9 cellular contexts compared by ENCODE assay signal in genomic region chr14:97878727-97879126, GRCh38.
DNase-seq lines count a peak whose midpoint lies in the region; ATAC-seq and TF ChIP-seq lines count a peak whose summit lies in the region.
"Had no signal": no experiment of that assay in that cellular context is flagged by ENCODE, and none has a peak within 500 bp of the region (broad histone marks: within the 10 kb centered on the region; RNA-seq: fewer than 3 reads in every experiment).

No MANE protein-coding gene starts in this region.

- H3K4me1 ChIP-seq in GM23338 (ENCODE audit: insufficient read depth): no peaks in the 10 kb centered on the region
- peaks cover 0 to 15% (median 6%) of the 10 kb centered on the region in 4 donors for H3K4me1 ChIP-seq in sigmoid colon

- no peaks in the 10 kb centered on the region for H4K20me1 ChIP-seq in GM23338 (replicated peaks; ENCODE audit: insufficient read depth)

- no peaks in the 10 kb centered on the region for H3K79me2 ChIP-seq in GM23338 (replicated peaks; ENCODE audit: insufficient read depth)

- no peak for TF ChIP-seq POLR2A in sigmoid colon (IDR thresholded peaks at IDR 0.05)

- H3K4me3 ChIP-seq in GM23338 (no peak overlapping the region), fibroblast of the aortic adventitia (ENCODE audit: low read depth, low read length) (no peak overlapping the region), sigmoid colon (no peak overlapping the region)

- CTCF ChIA-PET in activated CD8-positive, alpha-beta T cell treated with anti-CD3 and anti-CD28 coated beads for 36 hours (lab: Charles Lee): interaction anchor here (0.6 to 0.8 kb wide), 2 partner anchors 41 to 101 kb away, joined by 3 read pairs; no protein-coding TSS in a partner anchor

- H3K9me3 Mint-ChIP-seq in GM23338: no peaks in the 10 kb centered on the region
- no peaks in the 10 kb centered on the region for H3K9me3 Mint-ChIP-seq in activated CD8-positive, alpha-beta T cell treated with anti-CD3 and anti-CD28 coated beads for 36 hours

- H3K27me3 ChIP-seq in GM23338 (ENCODE audit: insufficient read depth): no peaks in the 10 kb centered on the region
- no peaks in the 10 kb centered on the region for H3K27me3 ChIP-seq in sigmoid colon

- 46 to 56% methylated on average over 5 of the region's 5 CpGs for WGBS in sigmoid colon, 2 donors

- intact Hi-C loops in activated CD8-positive, alpha-beta T cell treated with anti-CD3 and anti-CD28 coated beads for 36 hours (cut with micrococcal nuclease): no loop called here
- intact Hi-C loops in sigmoid colon (cut with DNase I): no loop called here
- intact Hi-C loops in posterior vena cava (cut with DNase I): no loop called here

- DNase-seq in GM23338 (ENCODE audit: low spot score) (no peak), fibroblast of the aortic adventitia (ENCODE audit: low read depth) (peak; percentile 73), sigmoid colon (peak; percentile 66), GF-D8 (lab: John Stamatoyannopoulos, UW) (no peak), posterior vena cava (ENCODE audit: low spot score) (no peak), NCI-H2107 treated with DMSO at 0.1 percent for 48 hours (lab: John Stamatoyannopoulos, UW; ENCODE audit: unreplicated experiment) (no peak), cerebellar nuclear complex (lab: John Stamatoyannopoulos, UW) (no peak)
- DNase-seq in activated CD8-positive, alpha-beta T cell treated with anti-CD3 and anti-CD28 coated beads for 36 hours: peak; percentile 23
- DNase-seq: NCI-H187 treated with DMSO at 0.1 percent for 48 hours had no signal

- no peaks in the 10 kb centered on the region for H3K36me3 Mint-ChIP-seq in GM23338 (ENCODE audit: low read depth)
- no peaks in the 10 kb centered on the region for H3K36me3 Mint-ChIP-seq in activated CD8-positive, alpha-beta T cell treated with anti-CD3 and anti-CD28 coated beads for 36 hours (ENCODE audit: low read depth)

- H3K27ac Mint-ChIP-seq in GM23338: 0 out of 2 replicates have a peak overlapping the region, but pooled peaks have one; percentile 1
- H3K27ac Mint-ChIP-seq in activated CD8-positive, alpha-beta T cell treated with anti-CD3 and anti-CD28 coated beads for 36 hours: peak overlapping the region; percentile 74

- peaks cover 4% of the 10 kb centered on the region for H3K27me3 Mint-ChIP-seq in GM23338 (ENCODE audit: insufficient read depth, low read depth, poor library complexity)
- no peaks in the 10 kb centered on the region for H3K27me3 Mint-ChIP-seq in activated CD8-positive, alpha-beta T cell treated with anti-CD3 and anti-CD28 coated beads for 36 hours

- 0 out of 2 replicates have a peak, but pooled peaks cover 5% of the 10 kb centered on the region for H3K9me2 ChIP-seq in GM23338 (ENCODE audit: insufficient read depth)

- H3K9me3 ChIP-seq in sigmoid colon: no peaks in the 10 kb centered on the region

- ATAC-seq in GM23338: no peak
- ATAC-seq in activated CD8-positive, alpha-beta T cell treated with anti-CD3 and anti-CD28 coated beads for 36 hours: peak; percentile 47

- no peak overlapping the region for H3K4me3 Mint-ChIP-seq in GM23338
- no peak overlapping the region for H3K4me3 Mint-ChIP-seq in activated CD8-positive, alpha-beta T cell treated with anti-CD3 and anti-CD28 coated beads for 36 hours

- POLR2A ChIA-PET in activated CD8-positive, alpha-beta T cell treated with anti-CD3 and anti-CD28 coated beads for 36 hours (lab: Charles Lee): interaction anchor here (0.6 kb wide), 1 partner anchor 46 kb away, joined by 3 read pairs; no protein-coding TSS in a partner anchor

- no peaks in the 10 kb centered on the region for H3F3A ChIP-seq in GM23338 (replicated peaks; ENCODE audit: low read depth)

- H3K36me3 ChIP-seq in GM23338 (ENCODE audit: insufficient read depth) (no peaks in the 10 kb centered on the region), sigmoid colon (no peaks in the 10 kb centered on the region)

- TF ChIP-seq CTCF in GM23338 (conservative IDR thresholded peaks at IDR 0.05; ENCODE audit: low read depth in 2 of 2): no peak
- no peak for TF ChIP-seq CTCF in activated CD8-positive, alpha-beta T cell treated with anti-CD3 and anti-CD28 coated beads for 36 hours (IDR thresholded peaks at IDR 0.05)
- no peak for TF ChIP-seq CTCF in fibroblast of the aortic adventitia (IDR thresholded peaks at IDR 0.05; ENCODE audit: insufficient read depth, low read length)
- no peak for TF ChIP-seq CTCF in sigmoid colon (IDR thresholded peaks at IDR 0.05)

- H3K27ac ChIP-seq in GM23338 (ENCODE audit: low read depth) (no peak overlapping the region), sigmoid colon (peak overlapping the region in 1 of 4 donors; percentile 41)

- peaks cover 11% of the 10 kb centered on the region; the same call in 2 of the 3 replicates for H3K4me1 Mint-ChIP-seq in GM23338
- H3K4me1 Mint-ChIP-seq in activated CD8-positive, alpha-beta T cell treated with anti-CD3 and anti-CD28 coated beads for 36 hours (ENCODE audit: low read depth): peaks cover 42% of the 10 kb centered on the region

- no peak for TF ChIP-seq EP300 in sigmoid colon (IDR thresholded peaks at IDR 0.05)

- no peak overlapping the region for H3K4me2 ChIP-seq in GM23338

- no peak overlapping the region for H2AFZ ChIP-seq in GM23338

TF ChIP-seq in GM23338, 12 proteins besides CTCF, POLR2A, EP300 and RAD21 (continues in another document):
- no peak for TF ChIP-seq EZH2 (IDR thresholded peaks at IDR 0.05; ENCODE audit: low read depth, unreplicated experiment)
- no peak for TF ChIP-seq ZNF114 (CRISPR knock-in tag; IDR thresholded peaks at IDR 0.05)
- TF ChIP-seq POLR2AphosphoS5 (IDR thresholded peaks at IDR 0.05; ENCODE audit: low read depth): no peak
- TF ChIP-seq NANOG (IDR thresholded peaks at IDR 0.05; ENCODE audit: borderline replicate concordance): no peak
- TF ChIP-seq REST (IDR thresholded peaks at IDR 0.05; ENCODE audit: unreplicated experiment): no peak

Comparison
In these comparisons a context has a peak if more than half of its experiments do, and no peak if none do; other contexts are left out.
1. DNase-seq: peak in activated CD8-positive, alpha-beta T cell treated with anti-CD3 and anti-CD28 coated beads for 36 hours (single experiment), fibroblast of the aortic adventitia (single experiment) and sigmoid colon (single experiment); none in GM23338 (single experiment), GF-D8 (single experiment), posterior vena cava (single experiment), NCI-H2107 treated with DMSO at 0.1 percent for 48 hours (single experiment) and cerebellar nuclear complex (0 of 2).